In genomic region chr11:44788536-44789227, GRCh38 we compare ENCODE assay signal across 23 cellular contexts.
A peak's percentile ranks its signal among the peaks of the same experiment; 100 is the strongest.
DNase-seq lines count a peak whose midpoint lies in the region; ATAC-seq and TF ChIP-seq lines count a peak whose summit lies in the region.
"Had no signal": no experiment of that assay in that cellular context is flagged by ENCODE, and none has a peak within 500 bp of the region (broad histone marks: within the 10 kb centered on the region; RNA-seq: fewer than 3 reads in every experiment).

No MANE protein-coding gene starts in this region.

- peaks cover 69% of the 10 kb centered on the region for H3K4me1 Mint-ChIP-seq in nephron progenitor cell
- H3K4me1 Mint-ChIP-seq in activated naive CD8-positive, alpha-beta T cell treated with anti-CD3 and anti-CD28 coated beads for 36 hours = no peaks in the 10 kb centered on the region

- H3K27ac ChIP-seq in SK-N-MC = no peak overlapping the region
- H3K27ac ChIP-seq in foreskin keratinocyte = no peak overlapping the region
- H3K27ac ChIP-seq: ascending aorta, parathyroid adenoma, thyroid gland had no signal

- H3K4me1 ChIP-seq in foreskin keratinocyte = no peaks in the 10 kb centered on the region
- H3K4me1 ChIP-seq: parathyroid adenoma had no signal

- H3K9ac ChIP-seq in SK-N-MC (ENCODE audit: insufficient read length) = no peak overlapping the region
- H3K9ac ChIP-seq: parathyroid adenoma, SK-N-SH had no signal

- H3K4me3 ChIP-seq in SK-N-MC = 0 out of 2 replicates have a peak overlapping the region, but pooled peaks have one; percentile 27
- H3K4me3 ChIP-seq: ascending aorta, thyroid gland had no signal

- peaks cover 2% of the 10 kb centered on the region for H3K27me3 Mint-ChIP-seq in nephron progenitor cell (ENCODE audit: low read depth, poor library complexity)
- no peaks in the 10 kb centered on the region for H3K27me3 Mint-ChIP-seq in activated naive CD8-positive, alpha-beta T cell treated with anti-CD3 and anti-CD28 coated beads for 36 hours
- H3K27me3 Mint-ChIP-seq: activated naive CD4-positive, alpha-beta T cell treated with anti-CD3 and anti-CD28 coated beads, Interleukin-2, amount 10 ng/mL, durations not matched to agents 7 days and 5 days; activated T-cell treated with anti-CD3 and anti-CD28 coated beads, Interleukin-2, amount 50 U/mL, for 24 hours had no signal

- CTCF ChIA-PET in HEK293T (lab: Yijun Ruan, JAX) = no interaction called here

- no peaks in the 10 kb centered on the region for H3K9me3 Mint-ChIP-seq in nephron progenitor cell
- H3K9me3 Mint-ChIP-seq in activated naive CD8-positive, alpha-beta T cell treated with anti-CD3 and anti-CD28 coated beads for 36 hours = no peaks in the 10 kb centered on the region
- H3K9me3 Mint-ChIP-seq: activated naive CD4-positive, alpha-beta T cell treated with anti-CD3 and anti-CD28 coated beads, Interleukin-2, amount 10 ng/mL, durations not matched to agents 7 days and 5 days; activated T-cell treated with anti-CD3 and anti-CD28 coated beads, Interleukin-2, amount 50 U/mL, for 24 hours; dendritic cell treated with granulocyte-macrophage colony-stimulating factor and Interleukin-4, amounts not matched to agents 40 ng/mL and 50 ng/mL, for 4 days had no signal

- H3K9me3 ChIP-seq in SK-N-MC (ENCODE audit: low read depth, low read length) = no peaks in the 10 kb centered on the region
- H3K9me3 ChIP-seq: ascending aorta, SK-N-SH, thyroid gland had no signal

- TF ChIP-seq CTCF in nephron progenitor cell (IDR thresholded peaks at IDR 0.05) (no peak), GM13977 (IDR thresholded peaks at IDR 0.05; ENCODE audit: extremely low read depth, insufficient read depth, missing control alignments) (no peak), foreskin keratinocyte (conservative IDR thresholded peaks at IDR 0.05) (no peak)

- H3K4me3 Mint-ChIP-seq in nephron progenitor cell = no peak overlapping the region
- H3K4me3 Mint-ChIP-seq in activated naive CD8-positive, alpha-beta T cell treated with anti-CD3 and anti-CD28 coated beads for 36 hours = no peak overlapping the region
- H3K4me3 Mint-ChIP-seq: activated CD8-positive, alpha-beta T cell treated with anti-CD3 and anti-CD28 coated beads, Interleukin-2, amount 10 ng/mL, durations not matched to agents 7 days and 5 days; activated naive CD4-positive, alpha-beta T cell treated with anti-CD3 and anti-CD28 coated beads, Interleukin-2, amount 10 ng/mL, durations not matched to agents 7 days and 5 days; activated T-cell treated with anti-CD3 and anti-CD28 coated beads, Interleukin-2, amount 50 U/mL, for 24 hours; dendritic cell treated with granulocyte-macrophage colony-stimulating factor and Interleukin-4, amounts not matched to agents 40 ng/mL and 50 ng/mL, for 4 days had no signal

- H3K27ac Mint-ChIP-seq in nephron progenitor cell = peak overlapping the region; percentile 25
- no peak overlapping the region for H3K27ac Mint-ChIP-seq in activated naive CD8-positive, alpha-beta T cell treated with anti-CD3 and anti-CD28 coated beads for 36 hours
- H3K27ac Mint-ChIP-seq: activated CD8-positive, alpha-beta T cell treated with anti-CD3 and anti-CD28 coated beads, Interleukin-2, amount 10 ng/mL, durations not matched to agents 7 days and 5 days; activated naive CD4-positive, alpha-beta T cell treated with anti-CD3 and anti-CD28 coated beads, Interleukin-2, amount 10 ng/mL, durations not matched to agents 7 days and 5 days; activated T-cell treated with anti-CD3 and anti-CD28 coated beads, Interleukin-2, amount 50 U/mL, for 24 hours; dendritic cell treated with granulocyte-macrophage colony-stimulating factor and Interleukin-4, amounts not matched to agents 40 ng/mL and 50 ng/mL, for 4 days had no signal

- DNase-seq in DMS79 (lab: John Stamatoyannopoulos, UW) (peak; percentile 31), SK-N-MC (ENCODE audit: low read depth, low spot score) (no peak), dermis blood vessel endothelial cell (peak; percentile 48), nephron progenitor cell (no peak), HEK293T (ENCODE audit: extremely low spot score) (no peak), GM13977 (ENCODE audit: low spot score) (no peak), foreskin keratinocyte (no peak)
- no peak for DNase-seq in activated naive CD8-positive, alpha-beta T cell treated with anti-CD3 and anti-CD28 coated beads for 36 hours
- DNase-seq: activated CD8-positive, alpha-beta T cell treated with anti-CD3 and anti-CD28 coated beads, Interleukin-2, amount 10 ng/mL, durations not matched to agents 7 days and 5 days; activated naive CD4-positive, alpha-beta T cell treated with anti-CD3 and anti-CD28 coated beads, Interleukin-2, amount 10 ng/mL, durations not matched to agents 7 days and 5 days; activated T-cell treated with anti-CD3 and anti-CD28 coated beads, Interleukin-2, amount 50 U/mL, for 24 hours; hypothalamus; NCI-H1092 treated with DMSO at 0.1 percent for 48 hours; NCI-H2029 treated with DMSO at 0.1 percent for 48 hours; NCI-H446 treated with DMSO at 0.1 percent for 48 hours; NK-92 treated with Interleukin-12 subunit alpha and Interleukin-12 subunit beta, amount 100 ng/mL, for 24 hours; SK-N-SH; stimulated activated naive CD4-positive, alpha-beta T cell treated with Interleukin-2 at 50 U/mL for 16 hours; thyroid gland had no signal

- H3K36me3 ChIP-seq in SK-N-MC (ENCODE audit: insufficient read depth, low read length) = no peaks in the 10 kb centered on the region
- H3K36me3 ChIP-seq: ascending aorta, thyroid gland had no signal

- in situ Hi-C loops in GM13977 (cut with MboI; ENCODE audit: low pct_unique_long_range_greater_than_20kb, low sequenced_read_pairs, unreplicated experiment) = no loop called here

- H3K27me3 ChIP-seq in foreskin keratinocyte = peaks cover 2% of the 10 kb centered on the region
- H3K27me3 ChIP-seq: ascending aorta, thyroid gland had no signal

- ATAC-seq in foreskin keratinocyte = no peak
- ATAC-seq: activated CD8-positive, alpha-beta T cell treated with anti-CD3 and anti-CD28 coated beads, Interleukin-2, amount 10 ng/mL, durations not matched to agents 7 days and 5 days; Panc1 had no signal

- H3K36me3 Mint-ChIP-seq in nephron progenitor cell (ENCODE audit: low read depth) = no peaks in the 10 kb centered on the region
- no peaks in the 10 kb centered on the region for H3K36me3 Mint-ChIP-seq in activated naive CD8-positive, alpha-beta T cell treated with anti-CD3 and anti-CD28 coated beads for 36 hours
- H3K36me3 Mint-ChIP-seq: activated naive CD4-positive, alpha-beta T cell treated with anti-CD3 and anti-CD28 coated beads, Interleukin-2, amount 10 ng/mL, durations not matched to agents 7 days and 5 days had no signal

- POLR2A ChIA-PET in HEK293T (lab: Yijun Ruan, JAX) = no interaction called here

TF ChIP-seq in HEK293T, 16 proteins besides CTCF, POLR2A, EP300 and RAD21:
- TF ChIP-seq LEF1 (IDR thresholded peaks at IDR 0.05; ENCODE audit: borderline replicate concordance) (no peak), SUZ12 (IDR thresholded peaks at IDR 0.05) (no peak), FOXK2 (IDR thresholded peaks at IDR 0.05) (no peak), SP1 (IDR thresholded peaks at IDR 0.05) (no peak), ZNF384 (IDR thresholded peaks at IDR 0.05) (no peak), HDGF (IDR thresholded peaks at IDR 0.05; ENCODE audit: borderline replicate concordance) (no peak), ELF4 (IDR thresholded peaks at IDR 0.05) (no peak), CTBP1 (IDR thresholded peaks at IDR 0.05; ENCODE audit: borderline replicate concordance) (no peak), NFRKB (IDR thresholded peaks at IDR 0.05) (no peak), BHLHE40 (IDR thresholded peaks at IDR 0.05; ENCODE audit: borderline replicate concordance) (no peak), ARNT (IDR thresholded peaks at IDR 0.05) (no peak)
- TF ChIP-seq, protein P1, sequence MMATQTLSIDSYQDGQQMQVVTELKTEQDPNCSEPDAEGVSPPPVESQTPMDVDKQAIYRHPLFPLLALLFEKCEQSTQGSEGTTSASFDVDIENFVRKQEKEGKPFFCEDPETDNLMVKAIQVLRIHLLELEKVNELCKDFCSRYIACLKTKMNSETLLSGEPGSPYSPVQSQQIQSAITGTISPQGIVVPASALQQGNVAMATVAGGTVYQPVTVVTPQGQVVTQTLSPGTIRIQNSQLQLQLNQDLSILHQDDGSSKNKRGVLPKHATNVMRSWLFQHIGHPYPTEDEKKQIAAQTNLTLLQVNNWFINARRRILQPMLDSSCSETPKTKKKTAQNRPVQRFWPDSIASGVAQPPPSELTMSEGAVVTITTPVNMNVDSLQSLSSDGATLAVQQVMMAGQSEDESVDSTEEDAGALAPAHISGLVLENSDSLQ (IDR thresholded peaks at IDR 0.05) = no peak

Comparison
In these comparisons a context has a peak if more than half of its experiments do, and no peak if none do; other contexts are left out.
1. DNase-seq: peak in DMS79 (single experiment) and dermis blood vessel endothelial cell (single experiment); none in SK-N-MC (single experiment), nephron progenitor cell (single experiment), activated naive CD8-positive, alpha-beta T cell treated with anti-CD3 and anti-CD28 coated beads for 36 hours (single experiment), HEK293T (single experiment), GM13977 (single experiment) and foreskin keratinocyte (0 of 2).